8 cellular contexts compared by ENCODE assay signal in genomic region chr12:111399741-111400404, GRCh38. TPM values are rescaled to one million over a fixed set of nuclear protein-coding genes. Genes with fewer than 3 reads are reported as not detected.
DNase-seq lines count a peak whose midpoint lies in the region; ATAC-seq, FAIRE-seq and TF ChIP-seq lines count a peak whose summit lies in the region.
"Not testable (repeated sequence)": the region's sequence is repeated elsewhere in the genome, so short reads cannot be mapped to it uniquely, and the experiment has no call there.

No MANE protein-coding gene starts in this region.

- H3K27ac ChIP-seq in ACC112 (ENCODE audit: low read depth, low read length) (peak overlapping the region; percentile 84), endothelial cell of umbilical vein (ENCODE audit: insufficient read depth, low read depth, low read length) (peak overlapping the region; percentile 86)
- H3K27ac ChIP-seq in HCT116 (ENCODE audit: low read depth, low read length): not testable (repeated sequence)

- BruUV-seq in HCT116 (replicated peaks; lab: Mats Ljungman, UMichigan); endothelial cell of umbilical vein (replicated peaks; lab: Mats Ljungman, UMichigan): not testable (repeated sequence)

- peak; percentile 18 for ATAC-seq in HCT116
- not testable (repeated sequence) for ATAC-seq in T-cell (replicated peaks in 1 of 4); activated CD8-positive, alpha-beta T cell treated with anti-CD3 and anti-CD28 coated beads for 36 hours; naive B cell (ENCODE audit: low read depth in 2 of 2)

- DNase-seq in HCT116 (ENCODE audit: low read depth, low spot score); T-cell; activated CD8-positive, alpha-beta T cell treated with anti-CD3 and anti-CD28 coated beads for 36 hours; endothelial cell of umbilical vein (ENCODE audit: low read depth, low spot score); naive B cell: not testable (repeated sequence)

- dilution Hi-C loops in endothelial cell of umbilical vein (cut with MboI; ENCODE audit: extremely low pct_ligation_motif_present, low sequenced_read_pairs): not testable (repeated sequence)

- CTCF ChIA-PET in HCT116 (lab: Charles Lee): interaction anchor here (5.6 kb wide), 1 partner anchor 51 kb away, joined by 94 read pairs; no protein-coding TSS in a partner anchor
- CTCF ChIA-PET in T-cell (lab: Charles Lee): interaction anchor here (0.6 to 10.6 kb wide), 5 partner anchors 13 to 128 kb away, joined by 3 to 218 read pairs (median 6); no protein-coding TSS in a partner anchor
- CTCF ChIA-PET in activated CD8-positive, alpha-beta T cell treated with anti-CD3 and anti-CD28 coated beads for 36 hours (lab: Charles Lee): interaction anchor here (1.4 to 25.6 kb wide), 2 partner anchors 38 to 40 kb away, joined by 3 to 1222 read pairs; no protein-coding TSS in a partner anchor
- CTCF ChIA-PET in endothelial cell of umbilical vein (lab: Charles Lee): interaction anchor here (1.3 to 7.2 kb wide), 3 partner anchors 38 to 130 kb away, joined by 4 to 464 read pairs (median 6); no protein-coding TSS in a partner anchor

- not testable (repeated sequence) for H3K36me3 Mint-ChIP-seq in T-cell; activated CD8-positive, alpha-beta T cell treated with anti-CD3 and anti-CD28 coated beads for 36 hours (ENCODE audit: low read depth); activated naive CD8-positive, alpha-beta T cell; naive B cell; stimulated activated naive CD8-positive, alpha-beta T cell treated with anti-CD3 and anti-CD28 coated beads, Interleukin-15, Interleukin-2, amounts not matched to agents 100 ng/mL and 50 ng/mL, for 24 hours (ENCODE audit: low read depth)

- not testable (repeated sequence) for H3K79me2 ChIP-seq in ACC112 (ENCODE audit: control insufficient read depth, insufficient read depth, low read length, unreplicated experiment); HCT116 (ENCODE audit: insufficient read depth, low read length); endothelial cell of umbilical vein (ENCODE audit: control insufficient read depth, insufficient read depth, low read length)

- not testable (repeated sequence) for FAIRE-seq in endothelial cell of umbilical vein (lab: Jason Lieb, UNC)

- H3K27me3 ChIP-seq in ACC112 (ENCODE audit: insufficient read depth, low read length); HCT116 (ENCODE audit: insufficient read depth, low read length); endothelial cell of umbilical vein (ENCODE audit: control insufficient read depth in 2 of 2, insufficient read depth in 2 of 2, low read length in 2 of 2): not testable (repeated sequence)

- H3K9ac ChIP-seq in HCT116 (ENCODE audit: low read length); endothelial cell of umbilical vein (replicated peaks; ENCODE audit: extremely low read depth, insufficient read depth, low read length): not testable (repeated sequence)

- RAD21 ChIA-PET in HCT116 (lab: Charles Lee; ENCODE audit: low non-redundant PET in 1 of 2, low total read pairs in 2 of 2, uncharacterized antibody in 2 of 2, unreplicated experiment in 2 of 2): not testable (repeated sequence)

- not testable (repeated sequence) for H3K36me3 ChIP-seq in ACC112 (ENCODE audit: insufficient read depth, low read length); HCT116 (ENCODE audit: control insufficient read depth in 1 of 2, insufficient read depth in 2 of 2, low read length in 2 of 2); endothelial cell of umbilical vein (ENCODE audit: control insufficient read depth in 2 of 2, extremely low read depth in 1 of 2, insufficient read depth in 2 of 2, low read length in 2 of 2)

- not testable (repeated sequence) for H3K27me3 Mint-ChIP-seq in T-cell; activated CD8-positive, alpha-beta T cell treated with anti-CD3 and anti-CD28 coated beads for 36 hours; activated naive CD8-positive, alpha-beta T cell; naive B cell; stimulated activated naive CD8-positive, alpha-beta T cell treated with anti-CD3 and anti-CD28 coated beads, Interleukin-15, Interleukin-2, amounts not matched to agents 100 ng/mL and 50 ng/mL, for 24 hours

- H3K4me1 Mint-ChIP-seq in T-cell: peaks cover 28 to 39% (median 35%) of the 10 kb centered on the region in 3 donors
- peaks cover 58% of the 10 kb centered on the region for H3K4me1 Mint-ChIP-seq in activated CD8-positive, alpha-beta T cell treated with anti-CD3 and anti-CD28 coated beads for 36 hours (ENCODE audit: low read depth)
- H3K4me1 Mint-ChIP-seq in activated naive CD8-positive, alpha-beta T cell (ENCODE audit: low read depth): peaks cover 55% of the 10 kb centered on the region
- peaks cover 32 to 54% (median 42%) of the 10 kb centered on the region in 3 donors for H3K4me1 Mint-ChIP-seq in naive B cell
- H3K4me1 Mint-ChIP-seq in stimulated activated naive CD8-positive, alpha-beta T cell treated with anti-CD3 and anti-CD28 coated beads, Interleukin-15, Interleukin-2, amounts not matched to agents 100 ng/mL and 50 ng/mL, for 24 hours (ENCODE audit: low read depth): peaks cover 62% of the 10 kb centered on the region

- not testable (repeated sequence) for H3K4me3 Mint-ChIP-seq in T-cell; activated CD8-positive, alpha-beta T cell treated with anti-CD3 and anti-CD28 coated beads for 36 hours
- peak overlapping the region; percentile 62 for H3K4me3 Mint-ChIP-seq in activated naive CD8-positive, alpha-beta T cell
- peak overlapping the region in 2 of 8 donors; percentile 36 to 42 for H3K4me3 Mint-ChIP-seq in naive B cell
- peak overlapping the region; percentile 36 for H3K4me3 Mint-ChIP-seq in stimulated activated naive CD8-positive, alpha-beta T cell treated with anti-CD3 and anti-CD28 coated beads, Interleukin-15, Interleukin-2, amounts not matched to agents 100 ng/mL and 50 ng/mL, for 24 hours

- not testable (repeated sequence) for H3K9me1 ChIP-seq in endothelial cell of umbilical vein (replicated peaks; ENCODE audit: control insufficient read depth, extremely low read depth, insufficient read depth, low read length)

- POLR2A ChIA-PET in HCT116 (lab: Charles Lee): interaction anchor here (0.9 kb wide), 1 partner anchor 24 kb away, joined by 5 read pairs; no protein-coding TSS in a partner anchor
- POLR2A ChIA-PET in T-cell (lab: Charles Lee): interaction anchor here in 1 of 2 donors (0.6 kb wide), 1 partner anchor 84 kb away, joined by 4 read pairs; no protein-coding TSS in a partner anchor
- POLR2A ChIA-PET in activated CD8-positive, alpha-beta T cell treated with anti-CD3 and anti-CD28 coated beads for 36 hours (lab: Charles Lee): interaction anchor here (0.6 to 5.3 kb wide), 6 partner anchors 35 to 221 kb away, joined by 3 to 28 read pairs (median 4); no protein-coding TSS in a partner anchor
- POLR2A ChIA-PET in endothelial cell of umbilical vein (lab: Charles Lee): interaction anchor here (0.7 to 0.8 kb wide), 2 partner anchors 9 to 44 kb away, joined by 3 read pairs; no protein-coding TSS in a partner anchor

- intact Hi-C loops in HCT116 (cut with micrococcal nuclease) (loop anchor here (5.0 kb wide), 2 partner anchors 127 to 412 kb away; no protein-coding TSS in a partner anchor), endothelial cell of umbilical vein (cut with micrococcal nuclease) (loop anchor here (1.0 to 5.0 kb wide), 2 partner anchors 10 to 287 kb away; partner anchors contain the start of genes ACAD10 and BRAP)
- intact Hi-C loops in activated CD8-positive, alpha-beta T cell treated with anti-CD3 and anti-CD28 coated beads for 36 hours (cut with micrococcal nuclease): loop anchor here (1.0 to 5.0 kb wide), 3 partner anchors 42 to 127 kb away; no protein-coding TSS in a partner anchor

- H3K27ac Mint-ChIP-seq in T-cell (peak overlapping the region; percentile 61 to 78), naive B cell (peak overlapping the region in 5 of 6 donors; percentile 8 to 94 (median 75))
- peak overlapping the region; percentile 87 for H3K27ac Mint-ChIP-seq in activated CD8-positive, alpha-beta T cell treated with anti-CD3 and anti-CD28 coated beads for 36 hours
- H3K27ac Mint-ChIP-seq in activated naive CD8-positive, alpha-beta T cell: peak overlapping the region; percentile 85
- H3K27ac Mint-ChIP-seq in stimulated activated naive CD8-positive, alpha-beta T cell treated with anti-CD3 and anti-CD28 coated beads, Interleukin-15, Interleukin-2, amounts not matched to agents 100 ng/mL and 50 ng/mL, for 24 hours: peak overlapping the region; percentile 83

- not testable (repeated sequence) for H4K20me1 ChIP-seq in HCT116 (ENCODE audit: insufficient read depth); endothelial cell of umbilical vein (replicated peaks; ENCODE audit: control insufficient read depth, extremely low read depth, insufficient read depth, low read length)

- H3K9me3 Mint-ChIP-seq in T-cell; activated CD8-positive, alpha-beta T cell treated with anti-CD3 and anti-CD28 coated beads for 36 hours; activated naive CD8-positive, alpha-beta T cell (ENCODE audit: low read depth); naive B cell; stimulated activated naive CD8-positive, alpha-beta T cell treated with anti-CD3 and anti-CD28 coated beads, Interleukin-15, Interleukin-2, amounts not matched to agents 100 ng/mL and 50 ng/mL, for 24 hours: not testable (repeated sequence)

- not testable (repeated sequence) for TF ChIP-seq CTCF in HCT116 (IDR thresholded peaks at IDR 0.05 in 2 of 3, conservative IDR thresholded peaks at IDR 0.05 in 1 of 3; ENCODE audit: borderline replicate concordance in 1 of 3, insufficient read depth in 1 of 3, low read depth in 2 of 3, low read length in 2 of 3); activated CD8-positive, alpha-beta T cell treated with anti-CD3 and anti-CD28 coated beads for 36 hours (IDR thresholded peaks at IDR 0.05); endothelial cell of umbilical vein (IDR thresholded peaks at IDR 0.05; ENCODE audit: extremely low read depth in 1 of 2, insufficient read depth in 1 of 2, low read depth in 1 of 2, low read length in 2 of 2)

- not testable (repeated sequence) for H3K4me3 ChIP-seq in ACC112 (ENCODE audit: low read depth, low read length); endothelial cell of umbilical vein (replicated peaks in 1 of 3; ENCODE audit: insufficient read depth in 1 of 3, low read depth in 1 of 3, low read length in 3 of 3)
- H3K4me3 ChIP-seq in HCT116 (replicated peaks in 1 of 2; ENCODE audit: low read depth in 1 of 2, low read length in 2 of 2): peak overlapping the region in 1 of 2 experiments; percentile 34; a peak in 1 of 4 replicates

- not testable (repeated sequence) for TF ChIP-seq POLR2A in HCT116 (IDR thresholded peaks at IDR 0.05; ENCODE audit: borderline replicate concordance, extremely low read depth, insufficient read depth, insufficient read length); endothelial cell of umbilical vein (IDR thresholded peaks at IDR 0.05; ENCODE audit: low read depth, low read length)

- H3K4me2 ChIP-seq in HCT116 (ENCODE audit: low read length): peak overlapping the region; percentile 76
- not testable (repeated sequence) for H3K4me2 ChIP-seq in endothelial cell of umbilical vein (ENCODE audit: insufficient read depth, low read length)

- not testable (repeated sequence) for H3K9me2 ChIP-seq in HCT116 (ENCODE audit: insufficient read depth)

- not testable (repeated sequence) for H3K9me3 ChIP-seq in HCT116 (ENCODE audit: control insufficient read depth in 1 of 2, insufficient read depth in 1 of 2, low read depth in 1 of 2, low read length in 2 of 2); endothelial cell of umbilical vein (replicated peaks; ENCODE audit: control insufficient read depth, insufficient read depth, low read length)

- not testable (repeated sequence) for TF ChIP-seq RAD21 in HCT116 (IDR thresholded peaks at IDR 0.05; ENCODE audit: low read depth)

- peaks cover 44% of the 10 kb centered on the region for H3K4me1 ChIP-seq in ACC112 (ENCODE audit: control insufficient read depth, insufficient read depth, low read length, unreplicated experiment)
- peaks cover 15 to 49% of the 10 kb centered on the region in 2 experiments; a peak in 3 of 4 replicates for H3K4me1 ChIP-seq in HCT116 (ENCODE audit: control insufficient read depth in 1 of 2, insufficient read depth in 2 of 2, low read length in 2 of 2)
- peaks cover 37% of the 10 kb centered on the region for H3K4me1 ChIP-seq in endothelial cell of umbilical vein (ENCODE audit: control insufficient read depth, extremely low read depth, insufficient read depth, low read length)

- not testable (repeated sequence) for H2AFZ ChIP-seq in ACC112 (ENCODE audit: low read length, unreplicated experiment); endothelial cell of umbilical vein (ENCODE audit: low read depth, low read length)
- peak overlapping the region; percentile 85 for H2AFZ ChIP-seq in HCT116 (ENCODE audit: low read depth, low read length, poor library complexity, severe bottlenecking)

RNA-seq across cellular contexts. Expression of gene SH2B3, which starts 5.8 kb away (rescaled TPM):
- 17.3 TPM for total RNA-seq in HCT116 (2021; ENCODE audit: unreplicated experiment)
- polyA plus RNA-seq in HCT116 (2012): 8.7 and 10.1 TPM in 2 replicates
- total RNA-seq in T-cell: 10 to 100 TPM; 24.6 to 38.8 (median 28.8) TPM
- total RNA-seq in activated CD8-positive, alpha-beta T cell treated with anti-CD3 and anti-CD28 coated beads for 36 hours: 10 to 100 TPM; 48.7 to 52.7 TPM
- 97.9 and 111 TPM in 2 replicates for total RNA-seq in endothelial cell of umbilical vein
- polyA plus RNA-seq in endothelial cell of umbilical vein: 63.1 and 69.7 TPM in 2 replicates
- 74.6 and 75.9 TPM in 2 replicates for polyA plus RNA-seq in endothelial cell of umbilical vein (2011; cell fraction: cytosol; rRNA removed)
- 53.9 and 63.7 TPM in 2 replicates for polyA plus RNA-seq in endothelial cell of umbilical vein (2011; cell fraction: nucleus; rRNA removed)
- polyA plus RNA-seq in endothelial cell of umbilical vein (2012): 51.2 and 67.6 TPM in 2 replicates
- 59.8 and 60.1 TPM in 2 replicates for polyA minus RNA-seq in endothelial cell of umbilical vein
- polyA minus RNA-seq in endothelial cell of umbilical vein (2011; cell fraction: cytosol; rRNA and poly(A)+ RNA removed): 3.2 TPM
- polyA minus RNA-seq in endothelial cell of umbilical vein (2011; cell fraction: nucleus; rRNA and poly(A)+ RNA removed): 27.6 and 29.2 TPM in 2 replicates
- 10 to 100 TPM in 1 of 6 donors, 1 to 10 TPM in 5; 3.6 to 10.4 (median 4.5) TPM for polyA plus RNA-seq in naive B cell (ENCODE audit: low read depth in 6 of 6)

RNA-seq across cellular contexts. Expression of gene PHETA1, which starts 31.0 kb away (rescaled TPM):
- 10.6 TPM for total RNA-seq in HCT116 (2021; ENCODE audit: unreplicated experiment)
- polyA plus RNA-seq in HCT116 (2012): 5.1 and 5.7 TPM in 2 replicates
- 1 to 10 TPM; 1.4 to 6.2 (median 5.4) TPM for total RNA-seq in T-cell
- total RNA-seq in activated CD8-positive, alpha-beta T cell treated with anti-CD3 and anti-CD28 coated beads for 36 hours: 1 to 10 TPM; 1.2 to 1.7 TPM
- 12.9 and 20.0 TPM in 2 replicates for total RNA-seq in endothelial cell of umbilical vein
- polyA plus RNA-seq in endothelial cell of umbilical vein: 10.6 and 12.8 TPM in 2 replicates
- polyA plus RNA-seq in endothelial cell of umbilical vein (2011; cell fraction: cytosol; rRNA removed): 7.5 and 11.3 TPM in 2 replicates
- 10.4 and 13.9 TPM in 2 replicates for polyA plus RNA-seq in endothelial cell of umbilical vein (2011; cell fraction: nucleus; rRNA removed)
- 12.6 and 16.8 TPM in 2 replicates for polyA plus RNA-seq in endothelial cell of umbilical vein (2012)
- 4.4 and 6.7 TPM in 2 replicates for polyA minus RNA-seq in endothelial cell of umbilical vein
- polyA minus RNA-seq in endothelial cell of umbilical vein (2011; cell fraction: cytosol; rRNA and poly(A)+ RNA removed): 1.8 TPM
- polyA minus RNA-seq in endothelial cell of umbilical vein (2011; cell fraction: nucleus; rRNA and poly(A)+ RNA removed): 2.5 and 6.5 TPM in 2 replicates
- 10 to 100 TPM in 1 of 6 donors, 1 to 10 TPM in 5; 5.3 to 14.7 (median 7.7) TPM for polyA plus RNA-seq in naive B cell (ENCODE audit: low read depth in 6 of 6)
